Comparison of ENCODE assay signal across 8 cellular contexts in the genomic region with DNA sequence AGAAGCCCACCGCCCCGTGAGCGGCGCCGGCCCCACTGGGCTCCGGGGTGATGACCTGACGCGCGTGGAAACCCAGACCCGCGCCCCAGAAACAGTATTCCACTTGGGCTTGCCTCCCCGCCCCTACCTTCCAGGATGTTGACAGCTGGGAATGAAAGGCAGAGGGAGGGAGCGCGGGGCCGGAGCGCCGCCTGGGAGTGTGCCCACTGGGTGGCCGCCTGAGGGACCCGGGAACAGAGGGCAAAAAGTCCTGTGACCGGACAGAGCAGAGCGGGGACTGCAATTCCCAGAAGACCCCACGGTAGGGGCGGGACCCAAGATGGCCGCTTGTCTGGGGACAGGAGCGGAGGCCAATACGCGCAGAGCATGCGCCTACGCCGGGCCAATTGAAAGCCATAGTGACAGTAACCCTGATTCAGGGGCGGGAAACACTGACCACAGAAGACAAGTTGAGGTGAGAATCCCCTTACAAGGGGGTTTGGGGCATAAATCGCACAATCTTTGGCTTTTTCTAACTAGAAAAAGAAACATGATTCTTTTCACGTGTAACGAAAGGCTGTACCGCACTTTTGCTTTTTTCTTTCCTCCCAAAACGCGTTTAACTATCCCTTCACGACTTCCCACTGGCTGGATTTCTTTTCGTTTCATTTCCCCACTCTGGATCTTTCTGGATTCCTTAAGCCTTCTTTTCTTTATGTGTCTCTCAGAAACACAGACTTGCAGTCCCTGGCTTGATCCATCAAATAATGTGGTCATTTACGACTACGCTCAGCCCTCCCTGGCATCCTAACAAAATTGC. TPM values are rescaled to one million over a fixed set of nuclear protein-coding genes. Genes with fewer than 3 reads are reported as not detected.
DNase-seq lines count a peak whose midpoint lies in the region; ATAC-seq and TF ChIP-seq lines count a peak whose summit lies in the region.

A gene (minus strand): TSS at position 279 of the 799 bp plus-strand sequence.

- peak; percentile 77 for DNase-seq in NCI-H1105 (lab: John Stamatoyannopoulos, UW)
- DNase-seq in SW 1271 (lab: John Stamatoyannopoulos, UW), result peak; percentile 32 to 79
- DNase-seq in activated naive CD8-positive, alpha-beta T cell treated with anti-CD3 and anti-CD28 coated beads, Interleukin-2, amount 50 U/mL, for 16 hours (ENCODE audit: low read depth, low spot score), result peak; percentile 86
- peak; percentile 96 for DNase-seq in Right ventricle myocardium superior
- DNase-seq in ovary, result peak; percentile 94 to 95 (median 95)
- DNase-seq in thyroid gland, result peak; percentile 97

- WGBS in ovary, 3 donors, result 0 to 1% (median 0%) methylated on average over 40 to 41 of the region's 41 CpGs
- WGBS in thyroid gland, 2 donors, result 1 to 3% methylated on average over 18 to 28 of the region's 41 CpGs

- peak within 1 kb of the TSS; percentile 76 to 78 for H3K27ac ChIP-seq in ovary
- peak within 1 kb of the TSS; percentile 20 to 80 (median 60) for H3K27ac ChIP-seq in thyroid gland

- 0 out of 3 replicates have a peak, but pooled peaks have one; percentile 28 for TF ChIP-seq CTCF in GM12872 (IDR thresholded peaks at IDR 0.05; ENCODE audit: insufficient read depth, low read depth, low read length)
- no peak for TF ChIP-seq CTCF in ovary (IDR thresholded peaks at IDR 0.05)
- TF ChIP-seq CTCF in thyroid gland (IDR thresholded peaks at IDR 0.05), result peak in 1 of 6 experiments; percentile 15

- H3K4me1 ChIP-seq in ovary (ENCODE audit: insufficient read depth) (peaks cover 2% of the 10 kb centered on the region), thyroid gland (peaks cover 7 to 13% of the 10 kb centered on the region in 2 donors)

- intact Hi-C loops in Right ventricle myocardium superior (cut with DNase I) (no loop called here), ovary (cut with DNase I) (no loop called here), thyroid gland (cut with DNase I) (no loop called here)

- H3K9me3 ChIP-seq in ovary (no peaks in the 10 kb centered on the region), thyroid gland (no peaks in the 10 kb centered on the region)

- H3K4me3 ChIP-seq in ovary (peak within 1 kb of the TSS; percentile 86), thyroid gland (replicated peaks in 1 of 3) (peak within 1 kb of the TSS; percentile 15 to 70 (median 61))

- TF ChIP-seq EP300 in ovary (IDR thresholded peaks at IDR 0.05), result no peak

- H3K27me3 ChIP-seq in ovary (no peaks in the 10 kb centered on the region), thyroid gland (no peaks in the 10 kb centered on the region)

- peak; percentile 94 for ATAC-seq in HG02642 (IDR thresholded peaks at IDR 0.05; ENCODE audit: poor library complexity, unreplicated experiment)
- peak; percentile 98 for ATAC-seq in Right ventricle myocardium superior (ENCODE audit: poor library complexity)

- no peaks in the 10 kb centered on the region for H3K36me3 ChIP-seq in ovary
- H3K36me3 ChIP-seq in thyroid gland, result no peaks in the 10 kb centered on the region

- TF ChIP-seq POLR2A in ovary (IDR thresholded peaks at IDR 0.05), result peak; percentile 33
- peak in 1 of 2 donors; percentile 65 for TF ChIP-seq POLR2A in thyroid gland (IDR thresholded peaks at IDR 0.05)

RNA-seq across cellular contexts. Expression of the gene that starts here (rescaled TPM):
- total RNA-seq in Right ventricle myocardium superior (21.5 TPM), ovary (10 to 100 TPM in 3 of 7 donors, 1 to 10 TPM in 4; 5.1 to 11.8 (median 9.5) TPM), thyroid gland (10 to 100 TPM; 12.2 to 18.9 (median 16.2) TPM)
- 10 to 100 TPM in 1 of 2 donors, 1 to 10 TPM in 1; 6.7 to 10.4 TPM for polyA plus RNA-seq in ovary

Comparison
In these comparisons a context has a peak if more than half of its experiments do, and no peak if none do; other contexts are left out.
1. Peak in every context shown above with its lines: DNase-seq, ATAC-seq, H3K4me3 ChIP-seq and H3K27ac ChIP-seq.